ENCODE assay signal across 16 cellular contexts in genomic region chr1:214318956-214319355, GRCh38.
"Had no signal": no experiment of that assay in that cellular context is flagged by ENCODE, and none has a peak within 500 bp of the region (broad histone marks: within the 10 kb centered on the region; RNA-seq: fewer than 3 reads in every experiment).

No MANE protein-coding gene starts in this region.

- H3K27ac Mint-ChIP-seq: activated T-cell treated with anti-CD3 and anti-CD28 coated beads, Interleukin-2, amount 50 U/mL, for 72 hours; progenitor cell of endocrine pancreas; stimulated activated naive B cell treated with anti-CD40 and anti-IgM and Interleukin-4, amounts not matched to agents 10 μg/mL and 1 μg/mL and 100 μg/mL, for 72 hours had no signal

- H3K4me3 ChIP-seq: cardiac muscle cell, dorsolateral prefrontal cortex, right lobe of liver, thoracic aorta, upper lobe of left lung had no signal

- H3K4me3 Mint-ChIP-seq: activated T-cell treated with anti-CD3 and anti-CD28 coated beads, Interleukin-2, amount 50 U/mL, for 72 hours; naive thymus-derived CD8-positive, alpha-beta T cell; stimulated activated naive B cell treated with anti-CD40 and anti-IgM and Interleukin-4, amounts not matched to agents 10 μg/mL and 1 μg/mL and 100 μg/mL, for 72 hours had no signal

- H3K4me1 ChIP-seq: upper lobe of left lung had no signal

- H3K27ac ChIP-seq: cardiac muscle cell, foreskin keratinocyte, right lobe of liver, thoracic aorta, upper lobe of left lung had no signal

- ATAC-seq: activated CD4-positive, CD25-positive, alpha-beta regulatory T cell treated with anti-CD3 and anti-CD28 coated beads, Interleukin-2, amount 50 U/mL, for 24 hours; activated naive CD4-positive, alpha-beta T cell treated with anti-CD3 and anti-CD28 coated beads, Interleukin-2, amount 50 U/mL, for 72 hours; activated T-cell treated with anti-CD3 and anti-CD28 coated beads, Interleukin-2, amount 50 U/mL, for 72 hours; foreskin keratinocyte; naive thymus-derived CD8-positive, alpha-beta T cell; stimulated activated naive B cell treated with anti-CD40 and anti-IgM and Interleukin-4, amounts not matched to agents 10 μg/mL and 1 μg/mL and 100 μg/mL, for 72 hours had no signal

- H3K36me3 ChIP-seq: right lobe of liver, thoracic aorta had no signal

- H3K27me3 ChIP-seq: cardiac muscle cell, dorsolateral prefrontal cortex, foreskin keratinocyte, right lobe of liver, upper lobe of left lung had no signal

- H3K9me3 Mint-ChIP-seq: activated naive CD4-positive, alpha-beta T cell treated with anti-CD3 and anti-CD28 coated beads, Interleukin-2, amount 50 U/mL, for 72 hours; activated T-cell treated with anti-CD3 and anti-CD28 coated beads, Interleukin-2, amount 50 U/mL, for 72 hours; naive thymus-derived CD8-positive, alpha-beta T cell; stimulated activated naive B cell treated with anti-CD40 and anti-IgM and Interleukin-4, amounts not matched to agents 10 μg/mL and 1 μg/mL and 100 μg/mL, for 72 hours had no signal

- H3K9me3 ChIP-seq: right lobe of liver, thoracic aorta, upper lobe of left lung had no signal

- H3K27me3 Mint-ChIP-seq: naive thymus-derived CD8-positive, alpha-beta T cell; progenitor cell of endocrine pancreas; stimulated activated naive B cell treated with anti-CD40 and anti-IgM and Interleukin-4, amounts not matched to agents 10 μg/mL and 1 μg/mL and 100 μg/mL, for 72 hours had no signal

- DNase-seq: activated CD4-positive, alpha-beta T cell treated with anti-CD3 and anti-CD28 coated beads, Interleukin-2, amount 50 U/mL, for 4 hours; activated gamma-delta T cell treated with Interleukin-2 at 50 U/mL for 16 hours; activated T-cell treated with anti-CD3 and anti-CD28 coated beads, Interleukin-2, amount 50 U/mL, for 72 hours; dorsolateral prefrontal cortex; foreskin keratinocyte; mesendoderm; naive thymus-derived CD8-positive, alpha-beta T cell; right lobe of liver; stimulated activated CD4-positive, alpha-beta T cell treated with anti-CD3 and anti-CD28 coated beads, Interleukin-4, amount 100 ng/mL, for 4 hours; stimulated activated naive B cell treated with anti-CD40 and anti-IgM and Interleukin-4, amounts not matched to agents 10 μg/mL and 1 μg/mL and 100 μg/mL, for 72 hours; upper lobe of left lung had no signal
